Comparison of ENCODE assay signal across 14 cellular contexts in genomic region chr6:134534708-134535149, GRCh38.
DNase-seq lines count a peak whose midpoint lies in the region; ATAC-seq and FAIRE-seq lines count a peak whose summit lies in the region.
"Had no signal": no experiment of that assay in that cellular context is flagged by ENCODE, and none has a peak within 500 bp of the region (broad histone marks: within the 10 kb centered on the region; RNA-seq: fewer than 3 reads in every experiment).

No MANE protein-coding gene starts in this region.

- no peaks in the 10 kb centered on the region for H3K36me3 ChIP-seq in small intestine (ENCODE audit: control insufficient read depth in 2 of 2, insufficient read depth in 2 of 2, low read length in 2 of 2)
- H3K36me3 ChIP-seq: thyroid gland had no signal

- no peak overlapping the region for H3K4me3 ChIP-seq in small intestine (ENCODE audit: low read depth in 1 of 2, low read length in 2 of 2)
- H3K4me3 ChIP-seq: hepatocyte, thyroid gland had no signal

- H3K27me3 ChIP-seq in small intestine (ENCODE audit: control insufficient read depth in 2 of 2, insufficient read depth in 2 of 2, low read length in 2 of 2), result no peaks in the 10 kb centered on the region
- H3K27me3 ChIP-seq: hepatocyte, thyroid gland had no signal

- H3K4me1 ChIP-seq in small intestine (ENCODE audit: control insufficient read depth in 2 of 2, insufficient read depth in 1 of 2, low read depth in 1 of 2, low read length in 1 of 2), result no peaks in the 10 kb centered on the region
- H3K4me1 ChIP-seq: thyroid gland had no signal

- DNase-seq in activated CD4-positive, alpha-beta T cell treated with anti-CD3 and anti-CD28 coated beads for 48 hours, result peak; percentile 23
- no peak for DNase-seq in activated CD4-positive, alpha-beta T cell treated with anti-CD3 and anti-CD28 coated beads, Interleukin-2, amount 50 U/mL, for 4 hours
- DNase-seq in RCC 7860 (ENCODE audit: low spot score) (peak; percentile 71), epithelial cell of prostate (ENCODE audit: low read depth, low spot score) (peak; percentile 75), non-pigmented ciliary epithelial cell (ENCODE audit: low read depth) (peak; percentile 42), glomerular visceral epithelial cell (ENCODE audit: extremely low spot score) (no peak), small intestine (no peak)
- DNase-seq: KG1, NCI-H2081 treated with DMSO at 0.1 percent for 48 hours, thyroid gland had no signal

- FAIRE-seq in RCC 7860 (lab: Jason Lieb, UNC) (no peak), small intestine (lab: Jason Lieb, UNC) (no peak)
- FAIRE-seq: colon, GM18507 had no signal

- WGBS in small intestine, 3 donors, result 71 to 89% (median 72%) methylated on average over 2 of the region's 2 CpGs

- no peak for ATAC-seq in GM21360 (IDR thresholded peaks at IDR 0.05; ENCODE audit: unreplicated experiment)

- peak overlapping the region; percentile 84 for H3K27ac ChIP-seq in epithelial cell of prostate
- H3K27ac ChIP-seq in small intestine (ENCODE audit: low read depth in 1 of 2, low read length in 1 of 2), result no peak overlapping the region
- H3K27ac ChIP-seq: hepatocyte, thyroid gland had no signal

- H3K9me3 ChIP-seq in small intestine (ENCODE audit: control insufficient read depth, low read depth), result no peaks in the 10 kb centered on the region
- H3K9me3 ChIP-seq: thyroid gland had no signal

Comparison
In these comparisons a context has a peak if more than half of its experiments do, and no peak if none do; other contexts are left out.
1. DNase-seq: peak in activated CD4-positive, alpha-beta T cell treated with anti-CD3 and anti-CD28 coated beads for 48 hours (single experiment), RCC 7860 (single experiment), epithelial cell of prostate (single experiment) and non-pigmented ciliary epithelial cell (single experiment); none in activated CD4-positive, alpha-beta T cell treated with anti-CD3 and anti-CD28 coated beads, Interleukin-2, amount 50 U/mL, for 4 hours (0 of 2), glomerular visceral epithelial cell (single experiment) and small intestine (single experiment).